Comparison of ENCODE assay signal across 16 cellular contexts in the genomic region with DNA sequence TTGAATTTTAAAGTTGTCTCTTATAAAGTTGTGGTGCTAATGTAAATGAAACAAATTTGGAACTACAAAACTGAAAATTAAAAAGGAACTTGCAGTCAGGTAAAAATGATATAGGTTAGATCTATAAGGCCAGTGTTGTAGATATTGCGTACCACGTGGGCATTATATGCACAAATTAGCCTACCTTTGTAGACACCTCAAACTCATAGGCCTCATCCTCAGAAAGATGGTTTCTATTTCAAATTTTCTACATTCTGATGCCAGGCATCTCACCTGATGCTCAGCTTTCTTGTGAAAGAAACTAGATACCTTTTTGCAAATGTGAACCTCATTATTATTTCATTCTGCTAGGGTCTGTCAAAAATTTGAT. TPM values are rescaled to one million over a fixed set of nuclear protein-coding genes. Genes with fewer than 3 reads are reported as not detected.
DNase-seq lines count a peak whose midpoint lies in the region; ATAC-seq and TF ChIP-seq lines count a peak whose summit lies in the region.
"Had no signal": no experiment of that assay in that cellular context is flagged by ENCODE, and none has a peak within 500 bp of the region (broad histone marks: within the 10 kb centered on the region; RNA-seq: fewer than 3 reads in every experiment).

No MANE protein-coding gene starts in this region.

- H3K4me2 ChIP-seq in fibroblast of lung (ENCODE audit: extremely low read depth, insufficient read depth, low read length): no peak overlapping the region
- H3K4me2 ChIP-seq: hepatocyte had no signal

- no peak overlapping the region for H3K27ac ChIP-seq in fibroblast of lung (ENCODE audit: insufficient read depth, low read length)
- H3K27ac ChIP-seq: hepatocyte, left lung, testis had no signal

- TF ChIP-seq POLR2A in erythroblast (IDR thresholded peaks at IDR 0.05; ENCODE audit: low read length): no peak

- peak; percentile 11 for ATAC-seq in GM18858 (IDR thresholded peaks at IDR 0.05; ENCODE audit: unreplicated experiment)
- peak; percentile 12 for ATAC-seq in GM21515 (IDR thresholded peaks at IDR 0.05; ENCODE audit: unreplicated experiment)
- ATAC-seq in HG03565 (IDR thresholded peaks at IDR 0.05; ENCODE audit: unreplicated experiment): peak; percentile 3
- no peak for ATAC-seq in natural killer cell treated with Interleukin-12 subunit alpha and Interleukin-12 subunit beta and Interleukin-15 and Interleukin-18, amount 100 ng/mL, for 72 hours

- H3K27ac Mint-ChIP-seq in natural killer cell treated with Interleukin-12 subunit alpha and Interleukin-12 subunit beta and Interleukin-15 and Interleukin-18, amount 100 ng/mL, for 72 hours: no peak overlapping the region

- H3K79me2 ChIP-seq in fibroblast of lung (ENCODE audit: control insufficient read depth, insufficient read depth, low read length): no peaks in the 10 kb centered on the region
- H3K79me2 ChIP-seq: hepatocyte had no signal

- no peaks in the 10 kb centered on the region for H3K4me1 Mint-ChIP-seq in natural killer cell treated with Interleukin-12 subunit alpha and Interleukin-12 subunit beta and Interleukin-15 and Interleukin-18, amount 100 ng/mL, for 72 hours (ENCODE audit: low read depth in 2 of 2)

- peak overlapping the region; percentile 34 for H2AFZ ChIP-seq in fibroblast of lung (ENCODE audit: low read length)
- H2AFZ ChIP-seq: hepatocyte had no signal

- no peaks in the 10 kb centered on the region for H3K4me1 ChIP-seq in fibroblast of lung (ENCODE audit: control insufficient read depth, extremely low read depth, insufficient read depth, low read length)
- H3K4me1 ChIP-seq: left lung, testis had no signal

- TF ChIP-seq CTCF in fibroblast of lung (conservative IDR thresholded peaks at IDR 0.05 in 1 of 2, IDR thresholded peaks at IDR 0.05 in 1 of 2; ENCODE audit: low read depth in 1 of 2, low read length in 2 of 2): no peak

- no peaks in the 10 kb centered on the region for H3K36me3 Mint-ChIP-seq in natural killer cell treated with Interleukin-12 subunit alpha and Interleukin-12 subunit beta and Interleukin-15 and Interleukin-18, amount 100 ng/mL, for 72 hours

- H3K9ac ChIP-seq in fibroblast of lung (ENCODE audit: insufficient read depth, low read length): no peak overlapping the region

- DNase-seq in fibroblast of lung (ENCODE audit: low read depth in 2 of 2) (no peak), erythroblast (lab: John Stamatoyannopoulos, UW) (no peak), SW480 (ENCODE audit: low spot score) (no peak), ecto neural progenitor cell (ENCODE audit: low spot score) (no peak)
- no peak for DNase-seq in natural killer cell treated with Interleukin-12 subunit alpha and Interleukin-12 subunit beta and Interleukin-15 and Interleukin-18, amount 100 ng/mL, for 72 hours (ENCODE audit: low spot score)
- DNase-seq: cortex of kidney, NCI-H2029 treated with DMSO at 0.1 percent for 48 hours had no signal

- no peak overlapping the region for H3K4me3 ChIP-seq in fibroblast of lung (replicated peaks in 1 of 4; ENCODE audit: control extremely low read depth in 1 of 4, insufficient read depth in 1 of 4, low read depth in 3 of 4, low read length in 4 of 4)
- H3K4me3 ChIP-seq: hepatocyte, left lung, MG63, testis had no signal

- H3K9me3 Mint-ChIP-seq in natural killer cell treated with Interleukin-12 subunit alpha and Interleukin-12 subunit beta and Interleukin-15 and Interleukin-18, amount 100 ng/mL, for 72 hours: no peaks in the 10 kb centered on the region

- H3K4me3 Mint-ChIP-seq in natural killer cell treated with Interleukin-12 subunit alpha and Interleukin-12 subunit beta and Interleukin-15 and Interleukin-18, amount 100 ng/mL, for 72 hours: no peak overlapping the region

- H3K9me3 ChIP-seq in fibroblast of lung (ENCODE audit: control insufficient read depth, insufficient read depth, low read depth, low read length): no peaks in the 10 kb centered on the region
- H3K9me3 ChIP-seq: left lung, MG63, testis had no signal

- H3K27me3 Mint-ChIP-seq in natural killer cell treated with Interleukin-12 subunit alpha and Interleukin-12 subunit beta and Interleukin-15 and Interleukin-18, amount 100 ng/mL, for 72 hours: no peaks in the 10 kb centered on the region

- H3K27me3 ChIP-seq in fibroblast of lung (ENCODE audit: control insufficient read depth, insufficient read depth, low read length): no peaks in the 10 kb centered on the region
- H3K27me3 ChIP-seq: hepatocyte, left lung, MG63, testis had no signal

- H3K36me3 ChIP-seq in fibroblast of lung (ENCODE audit: control insufficient read depth, insufficient read depth, low read length): no peaks in the 10 kb centered on the region
- H3K36me3 ChIP-seq: left lung, MG63 had no signal

- H4K20me1 ChIP-seq in fibroblast of lung (ENCODE audit: control insufficient read depth, extremely low read depth, insufficient read depth, low read length): no peaks in the 10 kb centered on the region

RNA-seq across cellular contexts. Expression of a gene that starts 25.6 kb away (rescaled TPM):
- total RNA-seq in fibroblast of lung: not detected in 2 replicates
- polyA plus RNA-seq in fibroblast of lung: not detected in 2 replicates
- not detected in 2 replicates for polyA plus RNA-seq in fibroblast of lung (2012)
- polyA minus RNA-seq in fibroblast of lung (ENCODE audit: low replicate concordance): not detected in 2 replicates
- not detected for total RNA-seq in natural killer cell treated with Interleukin-12 subunit alpha and Interleukin-12 subunit beta and Interleukin-15 and Interleukin-18, amount 100 ng/mL, for 72 hours
- total RNA-seq: H7, left lung, Right ventricle myocardium inferior had no signal

RNA-seq across cellular contexts. Expression of a gene that starts 36.1 kb away (rescaled TPM):
- under 0.01 and 0.33 TPM in 2 replicates for total RNA-seq in fibroblast of lung
- polyA plus RNA-seq in fibroblast of lung: 0.08 and 0.10 TPM in 2 replicates
- 0.06 TPM in 1 of 2 replicates, not detected in the other for polyA plus RNA-seq in fibroblast of lung (2012)
- polyA minus RNA-seq in fibroblast of lung (ENCODE audit: low replicate concordance): not detected in 2 replicates
- total RNA-seq in natural killer cell treated with Interleukin-12 subunit alpha and Interleukin-12 subunit beta and Interleukin-15 and Interleukin-18, amount 100 ng/mL, for 72 hours: not detected
- total RNA-seq: Right ventricle myocardium inferior had no signal

Comparison
In these comparisons a context has a peak if more than half of its experiments do, and no peak if none do; other contexts are left out.
1. ATAC-seq: peak in GM18858 (single experiment), GM21515 (single experiment) and HG03565 (single experiment); none in natural killer cell treated with Interleukin-12 subunit alpha and Interleukin-12 subunit beta and Interleukin-15 and Interleukin-18, amount 100 ng/mL, for 72 hours (0 of 2).